Comparison of ENCODE assay signal across 8 cellular contexts in the genomic region with DNA sequence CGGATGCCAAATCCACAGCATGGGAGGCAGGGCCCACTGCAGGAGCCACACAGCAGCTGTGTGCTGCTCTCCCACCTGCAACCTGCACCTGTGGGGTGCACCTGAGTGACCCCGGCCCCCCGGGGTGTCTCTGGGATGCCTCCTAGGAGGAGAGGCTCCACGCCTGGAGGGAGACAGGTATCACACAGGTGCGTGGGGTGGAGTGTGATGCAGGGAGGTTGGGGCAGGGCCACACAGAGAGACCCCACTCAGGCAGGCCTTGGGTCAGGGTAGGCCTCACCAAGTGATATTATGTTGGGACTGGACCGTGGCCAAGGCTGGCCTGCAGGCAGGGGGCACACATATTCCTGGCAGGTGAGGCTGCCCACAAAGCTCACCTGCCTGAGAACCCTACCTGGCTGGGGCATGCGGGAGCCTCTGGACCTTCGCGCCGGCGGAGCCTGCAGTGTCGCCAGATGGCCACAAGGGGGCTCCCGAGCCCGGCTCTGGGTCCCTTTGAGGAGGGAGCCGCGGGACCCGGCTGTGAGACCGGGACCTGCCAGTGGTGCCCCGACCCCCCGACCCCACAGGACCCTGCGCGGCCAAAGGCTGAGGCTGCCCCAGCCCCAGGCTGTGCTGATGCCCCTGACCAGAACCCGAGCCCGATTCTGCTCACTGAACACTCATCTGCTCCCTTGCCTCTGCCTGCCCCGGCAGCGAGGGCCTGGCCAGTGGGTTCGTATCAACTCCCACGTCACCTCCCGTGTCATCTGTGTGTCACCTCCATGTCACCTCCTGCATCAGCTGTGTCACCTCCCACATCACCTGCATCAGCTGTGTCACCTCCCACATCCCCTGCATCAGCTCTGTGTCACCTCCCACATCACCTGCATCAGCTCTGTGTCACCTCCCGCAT. TPM values are rescaled to one million over a fixed set of nuclear protein-coding genes. Genes with fewer than 3 reads are reported as not detected.
DNase-seq lines count a peak whose midpoint lies in the region; ATAC-seq and TF ChIP-seq lines count a peak whose summit lies in the region.

No MANE protein-coding gene starts in this region.

- peaks cover 0 to 4% (median 0%) of the 10 kb centered on the region in 3 donors for H3K4me1 Mint-ChIP-seq in CD8-positive, alpha-beta memory T cell
- peaks cover 16% of the 10 kb centered on the region for H3K4me1 Mint-ChIP-seq in activated B cell treated with CpG ODN at 0.5 μM for 24 hours

- ATAC-seq in activated B cell treated with CpG ODN at 0.5 μM for 24 hours (ENCODE audit: low read depth) (peak; percentile 96), GM19351 (IDR thresholded peaks at IDR 0.05; ENCODE audit: unreplicated experiment) (no peak)

- no peaks in the 10 kb centered on the region for H3K36me3 Mint-ChIP-seq in CD8-positive, alpha-beta memory T cell
- H3K36me3 Mint-ChIP-seq in activated B cell treated with CpG ODN at 0.5 μM for 24 hours (ENCODE audit: low read depth): no peaks in the 10 kb centered on the region

- POLR2A ChIA-PET in CD8-positive, alpha-beta memory T cell (lab: Charles Lee): no interaction called here
- POLR2A ChIA-PET in activated B cell treated with CpG ODN at 0.5 μM for 24 hours (lab: Charles Lee): interaction anchor here (1.2 kb wide), 1 partner anchor 167 kb away, joined by 4 read pairs; no protein-coding TSS in a partner anchor

- H3K4me3 ChIP-seq in CD8-positive, alpha-beta memory T cell (ENCODE audit: low read length): no peak overlapping the region

- H3K27ac Mint-ChIP-seq in CD8-positive, alpha-beta memory T cell: peak overlapping the region in 2 of 8 donors; percentile 73 to 78
- H3K27ac Mint-ChIP-seq in activated B cell treated with CpG ODN at 0.5 μM for 24 hours: no peak overlapping the region

- no peaks in the 10 kb centered on the region for H3K36me3 ChIP-seq in CD8-positive, alpha-beta memory T cell (ENCODE audit: insufficient read depth, low read length)

- in situ Hi-C loops in T47D (cut with HindIII; ENCODE audit: low pct_unique_long_range_greater_than_20kb, low sequenced_read_pairs): no loop called here

- H3K4me1 ChIP-seq in CD8-positive, alpha-beta memory T cell (ENCODE audit: insufficient read depth, low read length): no peaks in the 10 kb centered on the region

- peaks cover 11% of the 10 kb centered on the region for H3K27me3 ChIP-seq in CD8-positive, alpha-beta memory T cell (ENCODE audit: insufficient read depth, low read length, poor library complexity, severe bottlenecking)

- intact Hi-C loops in activated B cell treated with CpG ODN at 0.5 μM for 24 hours (cut with micrococcal nuclease): loop anchor here (5.0 to 10.0 kb wide), 6 partner anchors 407 to 874 kb away; no protein-coding TSS in a partner anchor

- peaks cover 0 to 4% (median 0%) of the 10 kb centered on the region in 5 donors for H3K9me3 Mint-ChIP-seq in CD8-positive, alpha-beta memory T cell
- no peaks in the 10 kb centered on the region for H3K9me3 Mint-ChIP-seq in activated B cell treated with CpG ODN at 0.5 μM for 24 hours

- DNase-seq in CD8-positive, alpha-beta memory T cell: peak; percentile 56 to 77 (median 62)
- DNase-seq in HPDE6-E6E7 (ENCODE audit: extremely low spot score): peak; percentile 71
- DNase-seq in activated B cell treated with CpG ODN at 0.5 μM for 24 hours: peak; percentile 78
- peak; percentile 70 to 92 for DNase-seq in T47D (ENCODE audit: low read depth in 1 of 2, low spot score in 1 of 2)
- DNase-seq in left kidney (ENCODE audit: low read depth, low spot score): peak; percentile 68
- DNase-seq in stimulated activated CD8-positive, alpha-beta memory T cell treated with anti-CD3 and anti-CD28 coated beads, Interleukin-12 subunit alpha, Interleukin-12 subunit beta, amount 100 ng/mL, for 1 hour (ENCODE audit: low read depth): peak; percentile 56
- DNase-seq in NCI-H2029 treated with DMSO at 0.1 percent for 48 hours (lab: John Stamatoyannopoulos, UW): no peak

- CTCF ChIA-PET in CD8-positive, alpha-beta memory T cell (lab: Charles Lee): interaction anchor here (0.6 to 2.6 kb wide), 5 partner anchors 9 to 1460 kb away, joined by 3 to 11 read pairs (median 6); no protein-coding TSS in a partner anchor
- CTCF ChIA-PET in activated B cell treated with CpG ODN at 0.5 μM for 24 hours (lab: Charles Lee): interaction anchor here (0.7 to 1.4 kb wide), 10 partner anchors 14 to 883 kb away, joined by 3 to 5 read pairs (median 3); no protein-coding TSS in a partner anchor

- TF ChIP-seq CTCF in activated B cell treated with CpG ODN at 0.5 μM for 24 hours (IDR thresholded peaks at IDR 0.05): peak; percentile 31

- H3K27me3 Mint-ChIP-seq in CD8-positive, alpha-beta memory T cell: peaks cover 12 to 24% of the 10 kb centered on the region in 2 donors
- peaks cover 2% of the 10 kb centered on the region for H3K27me3 Mint-ChIP-seq in activated B cell treated with CpG ODN at 0.5 μM for 24 hours

- H3K27ac ChIP-seq in CD8-positive, alpha-beta memory T cell (ENCODE audit: low read depth, low read length): no peak overlapping the region

- no peaks in the 10 kb centered on the region for H3K9me3 ChIP-seq in CD8-positive, alpha-beta memory T cell (ENCODE audit: low read length)

- H3K4me3 Mint-ChIP-seq in CD8-positive, alpha-beta memory T cell: peak overlapping the region in 1 of 7 donors; percentile 68
- peak overlapping the region; percentile 44 for H3K4me3 Mint-ChIP-seq in activated B cell treated with CpG ODN at 0.5 μM for 24 hours

RNA-seq across cellular contexts. Expression of a gene that starts 11.4 kb away (rescaled TPM):
- 10 to 100 TPM; 14.2 to 17.1 TPM for total RNA-seq in CD8-positive, alpha-beta memory T cell
- polyA plus RNA-seq in CD8-positive, alpha-beta memory T cell: 3.8 TPM
- total RNA-seq in activated B cell treated with CpG ODN at 0.5 μM for 24 hours: 0.95 and 1.6 TPM in 2 replicates

RNA-seq across cellular contexts. Expression of a gene that starts 46.8 kb away (rescaled TPM):
- 10 to 100 TPM; 52.1 to 56.5 TPM for total RNA-seq in CD8-positive, alpha-beta memory T cell
- polyA plus RNA-seq in CD8-positive, alpha-beta memory T cell: 14.7 TPM
- total RNA-seq in activated B cell treated with CpG ODN at 0.5 μM for 24 hours: 16.7 and 18.1 TPM in 2 replicates

RNA-seq across cellular contexts. Expression of a gene that starts 51.1 kb away (rescaled TPM):
- 100 to 1,000 TPM; 463 to 468 TPM for total RNA-seq in CD8-positive, alpha-beta memory T cell
- polyA plus RNA-seq in CD8-positive, alpha-beta memory T cell: 1,031 TPM
- total RNA-seq in activated B cell treated with CpG ODN at 0.5 μM for 24 hours: 112 and 129 TPM in 2 replicates
